ENCODE assay signal across 21 cellular contexts in genomic region chrX:77427586-77427985, GRCh38. TPM values are rescaled to one million over a fixed set of nuclear protein-coding genes. Genes with fewer than 3 reads are reported as not detected.
"Had no signal": no experiment of that assay in that cellular context is flagged by ENCODE, and none has a peak within 500 bp of the region (broad histone marks: within the 10 kb centered on the region; RNA-seq: fewer than 3 reads in every experiment).

No MANE protein-coding gene starts in this region.

- H3K4me2 ChIP-seq: hepatocyte had no signal

- H3K27ac ChIP-seq: epithelial cell of prostate, esophagus muscularis mucosa, hepatocyte, psoas muscle, right lobe of liver, stomach had no signal

- H3K4me3 ChIP-seq: esophagus muscularis mucosa, hepatocyte, lung, psoas muscle, right lobe of liver, stomach had no signal

- H3K36me3 ChIP-seq: esophagus muscularis mucosa, right lobe of liver, stomach had no signal

- H3K4me1 ChIP-seq: esophagus muscularis mucosa, psoas muscle, right lobe of liver, stomach had no signal

- ATAC-seq: psoas muscle, right lobe of liver had no signal

- H3K27me3 ChIP-seq: esophagus muscularis mucosa, hepatocyte, right lobe of liver, stomach had no signal

- DNase-seq: effector memory CD4-positive, alpha-beta T cell; foreskin melanocyte; head of caudate nucleus; kidney; left cardiac atrium; left ventricle myocardium superior; mesendoderm; naive B cell; nephron progenitor cell; psoas muscle; retina; right lobe of liver; stimulated activated CD4-positive, alpha-beta T cell treated with anti-CD3 and anti-CD28 coated beads, Interleukin-2, amount 100 ng/mL, for 24 hours; stimulated activated CD4-positive, alpha-beta T cell treated with anti-CD3 and anti-CD28 coated beads, Interleukin-4, amount 100 ng/mL, for 4 hours; stimulated activated naive CD4-positive, alpha-beta T cell; stomach; trophoblast cell had no signal

- H2AFZ ChIP-seq: hepatocyte had no signal

- H3K9me3 ChIP-seq: esophagus muscularis mucosa, psoas muscle, right lobe of liver, stomach had no signal

- H3K79me2 ChIP-seq: hepatocyte had no signal

RNA-seq across cellular contexts. Expression of gene FGF16, which starts 19.6 kb away (rescaled TPM):
- total RNA-seq: left ventricle myocardium superior, lung, right lobe of liver had no signal
- polyA plus RNA-seq: hepatocyte, stomach had no signal
